ENCODE assay signal across 19 cellular contexts in genomic region chr5:8683528-8683927, GRCh38.
DNase-seq lines count a peak whose midpoint lies in the region; ATAC-seq and TF ChIP-seq lines count a peak whose summit lies in the region.
"Had no signal": no experiment of that assay in that cellular context is flagged by ENCODE, and none has a peak within 500 bp of the region (broad histone marks: within the 10 kb centered on the region; RNA-seq: fewer than 3 reads in every experiment).

No MANE protein-coding gene starts in this region.

- intact Hi-C loops in left colon (cut with DNase I, micrococcal nuclease), result no loop called here

- no peak for TF ChIP-seq CTCF in DND-41 (IDR thresholded peaks at IDR 0.05; ENCODE audit: borderline replicate concordance, extremely low read depth, low read length, poor library complexity, severe bottlenecking)

- ATAC-seq in DND-41 (ENCODE audit: insufficient read depth, low read depth) (peak; percentile 96), left colon (peak; percentile 69), GM18498 (IDR thresholded peaks at IDR 0.05; ENCODE audit: unreplicated experiment) (no peak), left lobe of liver (no peak)
- ATAC-seq: right lobe of liver; stimulated activated memory B cell treated with anti-CD40 and anti-IgM and Interleukin-4, amounts not matched to agents 10 μg/mL and 1 μg/mL and 100 μg/mL, for 72 hours; T-cell had no signal

- H3K36me3 ChIP-seq in DND-41 (ENCODE audit: insufficient read depth, low read length) (no peaks in the 10 kb centered on the region), MG63 (no peaks in the 10 kb centered on the region)
- H3K36me3 ChIP-seq: HAP-1, right lobe of liver, thyroid gland had no signal

- H3K4me2 ChIP-seq in DND-41 (ENCODE audit: insufficient read depth, low read length), result peak overlapping the region; percentile 42

- no peak overlapping the region for H3K4me3 ChIP-seq in DND-41 (ENCODE audit: low read depth in 1 of 2, low read length in 2 of 2)
- no peak overlapping the region for H3K4me3 ChIP-seq in MG63
- H3K4me3 ChIP-seq: HAP-1, right lobe of liver, thyroid gland had no signal

- peak overlapping the region; percentile 77 for H3K27ac ChIP-seq in DND-41 (ENCODE audit: low read length)
- H3K27ac ChIP-seq: right lobe of liver, thyroid gland had no signal

- DNase-seq in DND-41 (peak; percentile 74), NCI-H2081 (lab: John Stamatoyannopoulos, UW) (peak; percentile 74 to 90), NCI-H69 (lab: John Stamatoyannopoulos, UW) (peak; percentile 92), left colon (peak in 1 of 2 donors; percentile 25), left lobe of liver (ENCODE audit: low spot score) (no peak), MG63 (no peak)
- DNase-seq: activated CD4-positive, alpha-beta T cell treated with anti-CD3 and anti-CD28 coated beads, Interleukin-2, amount 10 ng/mL, durations not matched to agents 7 days and 5 days; activated CD8-positive, alpha-beta memory T cell treated with anti-CD3 and anti-CD28 coated beads, Interleukin-2, amount 50 U/mL, for 48 hours; activated effector memory CD4-positive, alpha-beta T cell treated with anti-CD3 and anti-CD28 coated beads, Interleukin-2, amount 50 U/mL, for 16 hours; Caco-2; GF-D8; naive B cell; NCI-H187 treated with DMSO at 0.1 percent for 48 hours; right lobe of liver; T-cell; thyroid gland had no signal

- H4K20me1 ChIP-seq in DND-41 (ENCODE audit: insufficient read depth, low read length), result no peaks in the 10 kb centered on the region

- H3K9me3 ChIP-seq in DND-41 (ENCODE audit: insufficient read depth, low read length, severe bottlenecking), result no peaks in the 10 kb centered on the region
- 0 out of 2 replicates have a peak, but pooled peaks cover under 1% of the 10 kb centered on the region for H3K9me3 ChIP-seq in MG63
- H3K9me3 ChIP-seq: HAP-1, right lobe of liver, thyroid gland had no signal

- peak overlapping the region; percentile 52 for H2AFZ ChIP-seq in DND-41 (ENCODE audit: low read depth, low read length)

- H3K27me3 ChIP-seq in DND-41 (ENCODE audit: insufficient read depth, low read length, poor library complexity) (no peaks in the 10 kb centered on the region), MG63 (no peaks in the 10 kb centered on the region)
- H3K27me3 ChIP-seq: right lobe of liver, thyroid gland had no signal

- H3K4me1 ChIP-seq in DND-41 (ENCODE audit: insufficient read depth, low read length), result peaks cover 35% of the 10 kb centered on the region
- H3K4me1 ChIP-seq: Caco-2, HAP-1, right lobe of liver, thyroid gland had no signal

- H3K79me2 ChIP-seq in DND-41 (ENCODE audit: insufficient read depth, low read length), result no peaks in the 10 kb centered on the region

- H3K9ac ChIP-seq in DND-41 (ENCODE audit: low read depth, low read length), result peak overlapping the region; percentile 21

Comparison
In these comparisons a context has a peak if more than half of its experiments do, and no peak if none do; other contexts are left out.
1. ATAC-seq: peak in DND-41 (single experiment) and left colon (single experiment); none in GM18498 (single experiment) and left lobe of liver (single experiment).
2. DNase-seq: peak in DND-41 (single experiment), NCI-H2081 (2 of 2) and NCI-H69 (single experiment); none in left lobe of liver (single experiment) and MG63 (single experiment).